8 cellular contexts compared by ENCODE assay signal in genomic region chr2:16656784-16657391, GRCh38. TPM values are rescaled to one million over a fixed set of nuclear protein-coding genes. Genes with fewer than 3 reads are reported as not detected.
DNase-seq lines count a peak whose midpoint lies in the region; ATAC-seq, FAIRE-seq and TF ChIP-seq lines count a peak whose summit lies in the region.

No MANE protein-coding gene starts in this region.

- H2AFZ ChIP-seq in ACC112 (ENCODE audit: low read length, unreplicated experiment): peak overlapping the region; percentile 50

- ATAC-seq in GM19467 (IDR thresholded peaks at IDR 0.05; ENCODE audit: unreplicated experiment) (peak; percentile 55), HG03460 (IDR thresholded peaks at IDR 0.05; ENCODE audit: unreplicated experiment) (peak; percentile 85)

- peak in 2 of 10 donors; percentile 53 to 69 for DNase-seq in dorsolateral prefrontal cortex
- DNase-seq in NCI-H774 (lab: John Stamatoyannopoulos, UW): no peak
- DNase-seq in D721Med (ENCODE audit: insufficient read length, low spot score): no peak
- no peak for DNase-seq in NCI-H526 (lab: John Stamatoyannopoulos, UW)

- intact Hi-C loops in dorsolateral prefrontal cortex (cut with DNase I): no loop called here

- H3K4me3 ChIP-seq in ACC112 (ENCODE audit: low read depth, low read length): no peak overlapping the region
- peak overlapping the region in 9 of 59 donors; percentile 0 to 21 (median 11) for H3K4me3 ChIP-seq in dorsolateral prefrontal cortex
- H3K4me3 ChIP-seq in skeletal muscle tissue (ENCODE audit: low read length in 3 of 3): peak overlapping the region; percentile 10 to 29 (median 16)

- H3K9me3 ChIP-seq in skeletal muscle tissue (ENCODE audit: control insufficient read depth in 3 of 3, low read length in 3 of 3): no peaks in the 10 kb centered on the region

- H3K79me2 ChIP-seq in ACC112 (ENCODE audit: control insufficient read depth, insufficient read depth, low read length, unreplicated experiment): no peaks in the 10 kb centered on the region

- TF ChIP-seq CTCF in dorsolateral prefrontal cortex (IDR thresholded peaks at IDR 0.05 in 54 of 56, conservative IDR thresholded peaks at IDR 0.05 in 2 of 56; ENCODE audit: low read depth in 1 of 56, partially characterized antibody in 56 of 56): no peak
- TF ChIP-seq CTCF in D721Med (IDR thresholded peaks at IDR 0.05; ENCODE audit: insufficient read depth, missing control alignments): no peak

- H3K9ac ChIP-seq in skeletal muscle tissue (ENCODE audit: low read depth in 1 of 3, low read length in 3 of 3): peak overlapping the region; percentile 59 to 78 (median 71)

- H3K36me3 ChIP-seq in ACC112 (ENCODE audit: insufficient read depth, low read length) (no peaks in the 10 kb centered on the region), skeletal muscle tissue (ENCODE audit: control insufficient read depth in 3 of 3, insufficient read depth in 3 of 3, low read length in 3 of 3) (no peaks in the 10 kb centered on the region)

- FAIRE-seq in D721Med (lab: Jason Lieb, UNC): no peak

- peaks cover 20% of the 10 kb centered on the region for H3K4me1 ChIP-seq in ACC112 (ENCODE audit: control insufficient read depth, insufficient read depth, low read length, unreplicated experiment)
- H3K4me1 ChIP-seq in skeletal muscle tissue (ENCODE audit: control insufficient read depth in 3 of 3, insufficient read depth in 3 of 3, low read length in 3 of 3): peaks cover 68 to 78% (median 78%) of the 10 kb centered on the region in 3 donors

- H3K27me3 ChIP-seq in ACC112 (ENCODE audit: insufficient read depth, low read length) (peaks cover 5% of the 10 kb centered on the region; the same call in 1 of the 2 replicates), dorsolateral prefrontal cortex (no peaks in the 10 kb centered on the region), skeletal muscle tissue (ENCODE audit: control insufficient read depth in 3 of 3, insufficient read depth in 3 of 3, low read length in 3 of 3) (no peaks in the 10 kb centered on the region)

- no peak overlapping the region; the same call in 1 of the 2 replicates for H3K27ac ChIP-seq in ACC112 (ENCODE audit: low read depth, low read length)
- H3K27ac ChIP-seq in dorsolateral prefrontal cortex: peak overlapping the region in 56 of 59 donors; percentile 3 to 91 (median 74)
- peak overlapping the region; percentile 90 for H3K27ac ChIP-seq in skeletal muscle tissue (ENCODE audit: low read depth, low read length)

RNA-seq across cellular contexts. Expression of gene CYRIA, which starts 8.7 kb away (rescaled TPM):
- total RNA-seq in dorsolateral prefrontal cortex: 100 to 1,000 TPM in 99 of 120 experiments, 10 to 100 TPM in 21; 53.2 to 194 (median 131) TPM
- total RNA-seq in skeletal muscle tissue: 4.7 TPM
